ENCODE assay signal across 28 cellular contexts in the genomic region with DNA sequence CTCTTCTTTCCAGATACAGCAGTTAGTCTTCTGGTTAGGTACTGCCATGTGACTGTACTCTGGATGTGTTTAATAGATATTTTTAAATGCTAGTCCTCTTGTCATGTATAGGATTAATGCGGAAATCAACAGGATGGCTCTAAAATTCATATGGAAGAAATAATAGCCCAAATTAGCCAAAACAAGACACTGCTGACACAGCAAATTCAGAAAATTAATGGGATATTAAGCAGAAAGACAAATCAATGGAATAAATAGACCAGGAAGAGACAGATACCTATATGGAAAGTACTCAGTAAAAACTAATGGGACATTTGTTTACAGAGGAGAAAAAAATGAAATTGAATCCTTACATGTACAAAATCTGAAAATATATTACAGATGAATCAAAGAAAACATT.
"Had no signal": no experiment of that assay in that cellular context is flagged by ENCODE, and none has a peak within 500 bp of the region (broad histone marks: within the 10 kb centered on the region; RNA-seq: fewer than 3 reads in every experiment).

No MANE protein-coding gene starts in this region.

- DNase-seq: naive B cell; naive thymus-derived CD8-positive, alpha-beta T cell; nephron progenitor cell; nucleus accumbens; pancreas; right cardiac atrium; sigmoid colon; small intestine; stimulated activated CD4-positive, alpha-beta T cell treated with anti-CD3 and anti-CD28 coated beads, Interleukin-15, amount 100 ng/mL, for 24 hours; stimulated activated CD4-positive, alpha-beta T cell treated with anti-CD3 and anti-CD28 coated beads, Interleukin-2, amount 100 ng/mL, for 24 hours; stimulated activated CD4-positive, alpha-beta T cell treated with anti-CD3 and anti-CD28 coated beads, Interleukin-2, amount 100 ng/mL, for 48 hours; stimulated activated CD4-positive, alpha-beta T cell treated with anti-CD3 and anti-CD28 coated beads, Interleukin-4, amount 100 ng/mL, for 24 hours; stimulated activated naive B cell treated with anti-CD40 and anti-IgM and Interleukin-4, amounts not matched to agents 10 μg/mL and 1 μg/mL and 100 μg/mL, for 72 hours; stimulated activated naive CD4-positive, alpha-beta T cell treated with Interleukin-2 at 50 U/mL for 16 hours; stimulated activated naive CD8-positive, alpha-beta T cell treated with anti-CD3 and anti-CD28 coated beads, Interleukin-15, amount 100 ng/mL, for 72 hours; substantia nigra; testis; tibial artery; transverse colon; upper lobe of right lung; uterus had no signal

- ATAC-seq: naive thymus-derived CD8-positive, alpha-beta T cell; natural killer cell treated with Interleukin-12 subunit alpha and Interleukin-12 subunit beta and Interleukin-15 and Interleukin-18, amount 100 ng/mL, for 72 hours; pancreas; right cardiac atrium; stimulated activated effector memory CD8-positive, alpha-beta T cell treated with anti-CD3 and anti-CD28 coated beads, Interleukin-12 subunit alpha, Interleukin-12 subunit beta, amount 100 ng/mL, for 72 hours; stimulated activated naive B cell treated with anti-CD40 and anti-IgM and Interleukin-4, amounts not matched to agents 10 μg/mL and 1 μg/mL and 100 μg/mL, for 72 hours; stimulated activated naive CD8-positive, alpha-beta T cell treated with anti-CD3 and anti-CD28 coated beads, Interleukin-15, amount 100 ng/mL, for 72 hours; upper lobe of right lung had no signal

- H3K4me3 Mint-ChIP-seq: naive B cell; naive thymus-derived CD8-positive, alpha-beta T cell; natural killer cell treated with Interleukin-12 subunit alpha and Interleukin-12 subunit beta and Interleukin-15 and Interleukin-18, amount 100 ng/mL, for 72 hours; nephron progenitor cell; neural crest cell; stimulated activated effector memory CD8-positive, alpha-beta T cell treated with anti-CD3 and anti-CD28 coated beads, Interleukin-12 subunit alpha, Interleukin-12 subunit beta, amount 100 ng/mL, for 72 hours; stimulated activated naive B cell treated with anti-CD40 and anti-IgM and Interleukin-4, amounts not matched to agents 10 μg/mL and 1 μg/mL and 100 μg/mL, for 72 hours; stimulated activated naive CD8-positive, alpha-beta T cell treated with anti-CD3 and anti-CD28 coated beads, Interleukin-15, amount 100 ng/mL, for 72 hours; type B pancreatic cell had no signal

- H3K36me3 Mint-ChIP-seq: naive B cell; naive thymus-derived CD8-positive, alpha-beta T cell; natural killer cell treated with Interleukin-12 subunit alpha and Interleukin-12 subunit beta and Interleukin-15 and Interleukin-18, amount 100 ng/mL, for 72 hours; stimulated activated effector memory CD8-positive, alpha-beta T cell treated with anti-CD3 and anti-CD28 coated beads, Interleukin-12 subunit alpha, Interleukin-12 subunit beta, amount 100 ng/mL, for 72 hours; stimulated activated naive B cell treated with anti-CD40 and anti-IgM and Interleukin-4, amounts not matched to agents 10 μg/mL and 1 μg/mL and 100 μg/mL, for 72 hours; type B pancreatic cell had no signal

- H3K4me1 ChIP-seq: pancreas, prostate gland, sigmoid colon, suprapubic skin, testis, tibial artery, transverse colon, upper lobe of right lung, uterus had no signal

- H3K9me3 Mint-ChIP-seq: nephron progenitor cell, type B pancreatic cell had no signal

- FAIRE-seq: pancreas, small intestine had no signal

- H3K36me3 ChIP-seq: neutrophil, pancreas, prostate gland, sigmoid colon, suprapubic skin, tibial artery, transverse colon, upper lobe of right lung, uterus had no signal

- H3K27me3 Mint-ChIP-seq: naive B cell; naive thymus-derived CD8-positive, alpha-beta T cell; natural killer cell treated with Interleukin-12 subunit alpha and Interleukin-12 subunit beta and Interleukin-15 and Interleukin-18, amount 100 ng/mL, for 72 hours; stimulated activated naive B cell treated with anti-CD40 and anti-IgM and Interleukin-4, amounts not matched to agents 10 μg/mL and 1 μg/mL and 100 μg/mL, for 72 hours; stimulated activated naive CD8-positive, alpha-beta T cell treated with anti-CD3 and anti-CD28 coated beads, Interleukin-15, amount 100 ng/mL, for 72 hours; type B pancreatic cell had no signal

- H3K27ac ChIP-seq: neutrophil, pancreas, prostate gland, sigmoid colon, suprapubic skin, testis, tibial artery, transverse colon, upper lobe of right lung, uterus had no signal

- H3K27me3 ChIP-seq: neutrophil, pancreas, sigmoid colon, suprapubic skin, testis, tibial artery, transverse colon, upper lobe of right lung, uterus had no signal

- H3K4me3 ChIP-seq: pancreas, prostate gland, sigmoid colon, suprapubic skin, testis, tibial artery, transverse colon, upper lobe of right lung, uterus had no signal

- H3K27ac Mint-ChIP-seq: naive B cell; naive thymus-derived CD8-positive, alpha-beta T cell; natural killer cell treated with Interleukin-12 subunit alpha and Interleukin-12 subunit beta and Interleukin-15 and Interleukin-18, amount 100 ng/mL, for 72 hours; stimulated activated effector memory CD8-positive, alpha-beta T cell treated with anti-CD3 and anti-CD28 coated beads, Interleukin-12 subunit alpha, Interleukin-12 subunit beta, amount 100 ng/mL, for 72 hours; stimulated activated naive B cell treated with anti-CD40 and anti-IgM and Interleukin-4, amounts not matched to agents 10 μg/mL and 1 μg/mL and 100 μg/mL, for 72 hours; stimulated activated naive CD8-positive, alpha-beta T cell treated with anti-CD3 and anti-CD28 coated beads, Interleukin-15, amount 100 ng/mL, for 72 hours; type B pancreatic cell had no signal

- H3K9me3 ChIP-seq: neutrophil, pancreas, prostate gland, sigmoid colon, suprapubic skin, testis, tibial artery, upper lobe of right lung, uterus had no signal

- H3K4me1 Mint-ChIP-seq: naive B cell; naive thymus-derived CD8-positive, alpha-beta T cell; nephron progenitor cell; neural crest cell; stimulated activated effector memory CD8-positive, alpha-beta T cell treated with anti-CD3 and anti-CD28 coated beads, Interleukin-12 subunit alpha, Interleukin-12 subunit beta, amount 100 ng/mL, for 72 hours; stimulated activated naive B cell treated with anti-CD40 and anti-IgM and Interleukin-4, amounts not matched to agents 10 μg/mL and 1 μg/mL and 100 μg/mL, for 72 hours; stimulated activated naive CD8-positive, alpha-beta T cell treated with anti-CD3 and anti-CD28 coated beads, Interleukin-15, amount 100 ng/mL, for 72 hours had no signal
